ENCODE assay signal across 26 cellular contexts in genomic region chr4:87458913-87459312, GRCh38.
"Had no signal": no experiment of that assay in that cellular context is flagged by ENCODE, and none has a peak within 500 bp of the region (broad histone marks: within the 10 kb centered on the region; RNA-seq: fewer than 3 reads in every experiment).

No MANE protein-coding gene starts in this region.

- H3K27ac ChIP-seq: colonic mucosa, coronary artery, dorsolateral prefrontal cortex, epithelial cell of prostate, esophagus muscularis mucosa, esophagus squamous epithelium, foreskin keratinocyte, gastrocnemius medialis, gastroesophageal sphincter, heart left ventricle, heart right ventricle, hepatocyte had no signal

- H3K9me3 ChIP-seq: colonic mucosa, esophagus muscularis mucosa, esophagus squamous epithelium, gastrocnemius medialis, gastroesophageal sphincter, heart right ventricle had no signal

- DNase-seq: colonic mucosa; cortex of kidney; dermis blood vessel endothelial cell; dorsolateral prefrontal cortex; effector CD4-positive, alpha-beta T cell; effector CD8-positive, alpha-beta T cell; effector memory CD4-positive, alpha-beta T cell; effector memory CD8-positive, alpha-beta T cell; endodermal cell; erythroblast; esophagus squamous epithelium; foreskin fibroblast; foreskin keratinocyte; foreskin melanocyte; gastrocnemius medialis; glutamatergic neuron; head of caudate nucleus; heart left ventricle; heart right ventricle had no signal

- FAIRE-seq: endothelial cell of umbilical vein had no signal

- H3K4me2 ChIP-seq: hepatocyte had no signal

- H2AFZ ChIP-seq: hepatocyte had no signal

- H3K4me3 ChIP-seq: colonic mucosa, coronary artery, dorsolateral prefrontal cortex, esophagus muscularis mucosa, esophagus squamous epithelium, gastrocnemius medialis, gastroesophageal sphincter, heart left ventricle, heart right ventricle, hepatocyte had no signal

- ATAC-seq: effector memory CD8-positive, alpha-beta T cell; esophagus mucosa; foreskin keratinocyte; gastrocnemius medialis; gastroesophageal sphincter; heart left ventricle; heart right ventricle had no signal

- H3K36me3 ChIP-seq: colonic mucosa had no signal

- H3K4me1 ChIP-seq: esophagus muscularis mucosa, esophagus squamous epithelium, foreskin keratinocyte, gastrocnemius medialis, gastroesophageal sphincter, heart left ventricle, heart right ventricle had no signal

- H3K27me3 ChIP-seq: colonic mucosa, dorsolateral prefrontal cortex, esophagus muscularis mucosa, esophagus squamous epithelium, foreskin keratinocyte, gastrocnemius medialis, gastroesophageal sphincter, heart left ventricle, heart right ventricle, hepatocyte had no signal
